Comparison of ENCODE assay signal across 18 cellular contexts in the genomic region with DNA sequence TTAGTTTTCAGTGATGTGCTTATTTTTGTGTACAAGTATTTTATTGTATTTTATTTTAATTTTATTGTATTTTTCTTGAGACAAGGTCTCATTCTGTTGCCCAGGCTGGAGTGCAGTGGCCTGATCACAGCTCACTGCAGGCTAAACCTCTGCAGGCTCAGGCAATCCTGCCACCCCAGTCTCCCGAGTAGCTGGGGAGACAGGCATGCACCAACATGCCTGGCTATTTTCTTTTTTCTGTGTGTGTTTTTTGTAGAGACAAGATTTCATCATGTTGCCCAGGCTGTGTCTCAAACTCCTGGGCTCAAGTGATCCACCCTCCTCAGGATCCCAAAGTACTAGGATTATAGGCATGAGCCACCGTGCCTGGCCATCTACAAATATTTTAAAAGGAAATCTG.
DNase-seq lines count a peak whose midpoint lies in the region; ATAC-seq and TF ChIP-seq lines count a peak whose summit lies in the region.
"Had no signal": no experiment of that assay in that cellular context is flagged by ENCODE, and none has a peak within 500 bp of the region (broad histone marks: within the 10 kb centered on the region; RNA-seq: fewer than 3 reads in every experiment).

No MANE protein-coding gene starts in this region.

- no peak overlapping the region for H3K4me2 ChIP-seq in Karpas-422 (ENCODE audit: low read depth, low read length, poor library complexity, severe bottlenecking)
- H3K4me2 ChIP-seq: A549; BLaER1 treated with 17β-estradiol and CSF1 and Interleukin-3, amounts not matched to agents 10 nM and 100 nM had no signal

- no peaks in the 10 kb centered on the region for H3K9me2 ChIP-seq in Karpas-422 (replicated peaks; ENCODE audit: insufficient read depth, low read length)

- DNase-seq in ELF-1 (ENCODE audit: low read depth, low spot score) (peak; percentile 3), WERI-Rb-1 (peak; percentile 16), foreskin keratinocyte (peak; percentile 32 to 62), G401 (ENCODE audit: low spot score) (no peak), Karpas-422 (no peak), brain microvascular endothelial cell (no peak)
- DNase-seq: CD8-positive, alpha-beta memory T cell; NCI-H1436 treated with DMSO at 0.1 percent for 48 hours; NCI-H2081; NCI-H526 treated with DMSO at 0.1 percent for 48 hours; PC-3; SJCRH30 had no signal

- H3K9ac ChIP-seq in HUES64 (ENCODE audit: low read depth, low read length) (0 out of 2 replicates have a peak overlapping the region, but pooled peaks have one; percentile 30), Karpas-422 (ENCODE audit: low read length) (no peak overlapping the region)
- H3K9ac ChIP-seq: BLaER1 treated with 17β-estradiol and CSF1 and Interleukin-3, amounts not matched to agents 10 nM and 100 nM had no signal

- no peak overlapping the region for H3K4me3 ChIP-seq in HUES64 (ENCODE audit: low read length)
- H3K4me3 ChIP-seq in WERI-Rb-1 (ENCODE audit: low read depth, low read length), result no peak overlapping the region
- no peak overlapping the region for H3K4me3 ChIP-seq in Karpas-422 (ENCODE audit: low read length)
- no peak overlapping the region for H3K4me3 ChIP-seq in brain microvascular endothelial cell (ENCODE audit: low read depth, low read length)
- H3K4me3 ChIP-seq: A549; BLaER1 treated with 17β-estradiol and CSF1 and Interleukin-3, amounts not matched to agents 10 nM and 100 nM; HAP-1; SJCRH30 had no signal

- H3K9me3 ChIP-seq in HUES64 (ENCODE audit: insufficient read depth, low read depth, low read length) (no peaks in the 10 kb centered on the region), WERI-Rb-1 (ENCODE audit: severe bottlenecking) (no peaks in the 10 kb centered on the region), Karpas-422 (ENCODE audit: low read length) (no peaks in the 10 kb centered on the region)
- H3K9me3 ChIP-seq: A549; BLaER1 treated with 17β-estradiol and CSF1 and Interleukin-3, amounts not matched to agents 10 nM and 100 nM; HAP-1; SJCRH30 had no signal

- H3K27me3 ChIP-seq in HUES64 (ENCODE audit: insufficient read depth, low read length), result no peaks in the 10 kb centered on the region
- H3K27me3 ChIP-seq in WERI-Rb-1 (ENCODE audit: insufficient read depth, low read depth, severe bottlenecking), result no peaks in the 10 kb centered on the region
- H3K27me3 ChIP-seq in foreskin keratinocyte, result no peaks in the 10 kb centered on the region
- H3K27me3 ChIP-seq in Karpas-422 (ENCODE audit: low read length), result no peaks in the 10 kb centered on the region
- no peaks in the 10 kb centered on the region for H3K27me3 ChIP-seq in brain microvascular endothelial cell (replicated peaks)
- H3K27me3 ChIP-seq: BLaER1 treated with 17β-estradiol and CSF1 and Interleukin-3, amounts not matched to agents 10 nM and 100 nM had no signal

- no peak for ATAC-seq in foreskin keratinocyte
- no peak for ATAC-seq in GM21447 (IDR thresholded peaks at IDR 0.05; ENCODE audit: unreplicated experiment)
- ATAC-seq: A549, PC-3 had no signal

- H3K79me2 ChIP-seq in Karpas-422 (ENCODE audit: low read length), result no peaks in the 10 kb centered on the region

- WGBS in HUES64, result 92% methylated on average over 2 of the region's 2 CpGs

- TF ChIP-seq CTCF in WERI-Rb-1 (IDR thresholded peaks at IDR 0.05; ENCODE audit: low read depth, low read length), result no peak
- no peak for TF ChIP-seq CTCF in foreskin keratinocyte (conservative IDR thresholded peaks at IDR 0.05)
- no peak for TF ChIP-seq CTCF in brain microvascular endothelial cell (IDR thresholded peaks at IDR 0.05; ENCODE audit: low read depth, low read length, missing control alignments)

- H3K4me1 ChIP-seq in HUES64 (ENCODE audit: insufficient read depth, low read length), result no peaks in the 10 kb centered on the region
- no peaks in the 10 kb centered on the region for H3K4me1 ChIP-seq in foreskin keratinocyte
- H3K4me1 ChIP-seq in Karpas-422 (ENCODE audit: low read length), result no peaks in the 10 kb centered on the region
- H3K4me1 ChIP-seq: A549; BLaER1 treated with 17β-estradiol and CSF1 and Interleukin-3, amounts not matched to agents 10 nM and 100 nM; HAP-1; SJCRH30 had no signal

- in situ Hi-C loops in G401 (cut with HindIII; ENCODE audit: low sequenced_read_pairs), result no loop called here
- in situ Hi-C loops in brain microvascular endothelial cell (cut with HindIII; ENCODE audit: low pct_ligation_motif_present, low sequenced_read_pairs), result no loop called here

- no peak overlapping the region for H2AFZ ChIP-seq in Karpas-422 (ENCODE audit: low read length)

- no peaks in the 10 kb centered on the region for H4K20me1 ChIP-seq in Karpas-422 (ENCODE audit: insufficient read depth, low read depth, low read length)
- H4K20me1 ChIP-seq: BLaER1 treated with 17β-estradiol and CSF1 and Interleukin-3, amounts not matched to agents 10 nM and 100 nM had no signal

- H3K27ac ChIP-seq in HUES64 (ENCODE audit: low read depth, low read length) (no peak overlapping the region), WERI-Rb-1 (no peak overlapping the region), foreskin keratinocyte (no peak overlapping the region), Karpas-422 (ENCODE audit: low read length) (no peak overlapping the region), brain microvascular endothelial cell (no peak overlapping the region)
- H3K27ac ChIP-seq: A549; BLaER1 treated with 17β-estradiol and CSF1 and Interleukin-3, amounts not matched to agents 10 nM and 100 nM; RWPE1; SJCRH30 had no signal

- no peaks in the 10 kb centered on the region for H3K36me3 ChIP-seq in HUES64 (ENCODE audit: insufficient read depth, low read length)
- no peaks in the 10 kb centered on the region for H3K36me3 ChIP-seq in WERI-Rb-1
- H3K36me3 ChIP-seq in Karpas-422 (ENCODE audit: insufficient read depth, low read length), result no peaks in the 10 kb centered on the region
- no peaks in the 10 kb centered on the region for H3K36me3 ChIP-seq in brain microvascular endothelial cell (replicated peaks)
- H3K36me3 ChIP-seq: BLaER1 treated with 17β-estradiol and CSF1 and Interleukin-3, amounts not matched to agents 10 nM and 100 nM; HAP-1; SJCRH30 had no signal

Comparison
In these comparisons a context has a peak if more than half of its experiments do, and no peak if none do; other contexts are left out.
1. DNase-seq: peak in ELF-1 (single experiment), WERI-Rb-1 (single experiment) and foreskin keratinocyte (2 of 2); none in G401 (single experiment), Karpas-422 (single experiment) and brain microvascular endothelial cell (single experiment).